8 cellular contexts compared by ENCODE assay signal in genomic region chr6:29887330-29887818, GRCh38. TPM values are rescaled to one million over a fixed set of nuclear protein-coding genes. Genes with fewer than 3 reads are reported as not detected.
DNase-seq lines count a peak whose midpoint lies in the region; ATAC-seq, FAIRE-seq and TF ChIP-seq lines count a peak whose summit lies in the region.

No MANE protein-coding gene starts in this region.

- H3K27ac ChIP-seq in SK-N-SH (ENCODE audit: low read depth in 2 of 2, low read length in 1 of 2) (no peak overlapping the region), kidney (ENCODE audit: low read depth in 2 of 2, low read length in 2 of 2) (peak overlapping the region; percentile 94 to 95), SJCRH30 (no peak overlapping the region)

- CTCF ChIA-PET in SK-N-SH (lab: Yijun Ruan, JAX) = no interaction called here

- no peaks in the 10 kb centered on the region for H3K79me2 ChIP-seq in SK-N-SH (ENCODE audit: insufficient read depth)

- TF ChIP-seq CTCF in SK-N-SH (IDR thresholded peaks at IDR 0.05) (no peak), bronchial epithelial cell (IDR thresholded peaks at IDR 0.05; ENCODE audit: insufficient read depth, low read length, severe bottlenecking) (no peak), kidney (IDR thresholded peaks at IDR 0.05; ENCODE audit: borderline replicate concordance, extremely low read depth, insufficient read depth) (no peak)

- no peak for DNase-seq in SK-N-SH
- no peak for DNase-seq in bronchial epithelial cell (ENCODE audit: low read depth)
- DNase-seq in kidney = peak; percentile 82
- DNase-seq in stimulated activated CD8-positive, alpha-beta memory T cell treated with anti-CD3 and anti-CD28 coated beads, Interleukin-2, amount 100 ng/mL, for 1 hour (ENCODE audit: low read depth in 2 of 2) = peak; percentile 2 to 16
- DNase-seq in SJCRH30 = no peak
- DNase-seq in COR-L47 (lab: John Stamatoyannopoulos, UW) = no peak

- POLR2A ChIA-PET in SK-N-SH (lab: Yijun Ruan, JAX) = no interaction called here

- no peak for TF ChIP-seq EP300 in SK-N-SH (IDR thresholded peaks at IDR 0.05; ENCODE audit: borderline replicate concordance in 1 of 2, low read depth in 1 of 2, low read length in 1 of 2)

- 56% methylated on average over 3 of the region's 28 CpGs for WGBS in SK-N-SH (ENCODE audit: low lambda C conversion rate)

- H3K4me3 ChIP-seq in SK-N-SH (ENCODE audit: low read depth in 2 of 2, low read length in 1 of 2) = peak overlapping the region in 1 of 2 experiments; percentile 46; a peak in 2 of 4 replicates
- peak overlapping the region; percentile 63 for H3K4me3 ChIP-seq in bronchial epithelial cell (ENCODE audit: low read depth, low read length)
- H3K4me3 ChIP-seq in kidney (ENCODE audit: low read length in 2 of 2) = peak overlapping the region; percentile 46 to 73
- no peak overlapping the region for H3K4me3 ChIP-seq in SJCRH30

- H3K4me1 ChIP-seq in SK-N-SH (ENCODE audit: control insufficient read depth in 1 of 2, insufficient read depth in 2 of 2, low read depth in 1 of 2, low read length in 1 of 2) (no peaks in the 10 kb centered on the region; a peak in 1 of 4 replicates), kidney (ENCODE audit: control insufficient read depth in 1 of 2, insufficient read depth in 1 of 2, low read depth in 1 of 2, low read length in 2 of 2) (peaks cover 0 to 8% of the 10 kb centered on the region in 2 donors), SJCRH30 (no peaks in the 10 kb centered on the region)

- H3K27me3 ChIP-seq in SK-N-SH (ENCODE audit: insufficient read depth) (no peaks in the 10 kb centered on the region), bronchial epithelial cell (ENCODE audit: control insufficient read depth, insufficient read depth, low read length) (no peaks in the 10 kb centered on the region), SJCRH30 (no peaks in the 10 kb centered on the region)

- H4K20me1 ChIP-seq in SK-N-SH (ENCODE audit: insufficient read depth) = no peaks in the 10 kb centered on the region

- H3K9ac ChIP-seq in SK-N-SH (no peak overlapping the region), kidney (ENCODE audit: low read length in 2 of 2) (peak overlapping the region; percentile 85 to 89)

- H3K9me2 ChIP-seq in SK-N-SH = no peaks in the 10 kb centered on the region

- no peak overlapping the region for H3K4me2 ChIP-seq in SK-N-SH

- intact Hi-C loops in kidney (cut with DNase I) = no loop called here

- FAIRE-seq in bronchial epithelial cell (lab: Jason Lieb, UNC) (no peak), kidney (lab: Jason Lieb, UNC) (no peak)

- no peak for TF ChIP-seq RAD21 in SK-N-SH (IDR thresholded peaks at IDR 0.05; ENCODE audit: low read length)

- no peaks in the 10 kb centered on the region for H3K9me3 ChIP-seq in SK-N-SH
- no peaks in the 10 kb centered on the region for H3K9me3 ChIP-seq in kidney (ENCODE audit: control insufficient read depth in 1 of 2, low read length in 2 of 2)
- no peaks in the 10 kb centered on the region for H3K9me3 ChIP-seq in SJCRH30 (replicated peaks)

- no peak overlapping the region for H2AFZ ChIP-seq in SK-N-SH (ENCODE audit: low read depth)

- H3K36me3 ChIP-seq in SK-N-SH (replicated peaks in 1 of 2; ENCODE audit: control insufficient read depth in 1 of 2, insufficient read depth in 2 of 2, low read length in 1 of 2) (no peaks in the 10 kb centered on the region), bronchial epithelial cell (ENCODE audit: control insufficient read depth, insufficient read depth, low read length) (no peaks in the 10 kb centered on the region), kidney (ENCODE audit: control insufficient read depth in 1 of 2, insufficient read depth in 2 of 2, low read length in 2 of 2) (no peaks in the 10 kb centered on the region), SJCRH30 (no peaks in the 10 kb centered on the region)

- H3F3A ChIP-seq in SK-N-SH (replicated peaks; ENCODE audit: insufficient read depth) = no peaks in the 10 kb centered on the region

- ATAC-seq in GM18502 (IDR thresholded peaks at IDR 0.05; ENCODE audit: poor library complexity, unreplicated experiment) (peak; percentile 25), HG02885 (IDR thresholded peaks at IDR 0.05; ENCODE audit: poor library complexity, unreplicated experiment) (peak; percentile 51)

TF ChIP-seq in SK-N-SH, 30 proteins besides CTCF, POLR2A, EP300 and RAD21:
- peak; percentile 42; the same call in 1 of the 2 replicates for TF ChIP-seq RFX5 (IDR thresholded peaks at IDR 0.05; ENCODE audit: low read length)
- no peak for TF ChIP-seq REST (IDR thresholded peaks at IDR 0.05; ENCODE audit: low read depth, low read length)
- TF ChIP-seq EZH2phosphoT487 (IDR thresholded peaks at IDR 0.05; ENCODE audit: borderline replicate concordance, low read depth) = no peak

RNA-seq across cellular contexts. Expression of gene HLA-A, which starts 55.0 kb away (rescaled TPM):
- 250 and 312 TPM in 2 replicates for polyA plus RNA-seq in SK-N-SH (2012; rRNA removed)
- 125 and 181 TPM in 2 replicates for polyA plus RNA-seq in SK-N-SH (2012; cell fraction: cytosol; rRNA removed)
- 255 and 289 TPM in 2 replicates for polyA plus RNA-seq in SK-N-SH (2012; cell fraction: nucleus; rRNA removed)
- 268 and 707 TPM in 2 replicates for total RNA-seq in bronchial epithelial cell
- total RNA-seq in kidney = 695 TPM
- 1,143 TPM for polyA plus RNA-seq in kidney (ENCODE audit: insufficient read depth, low read depth, low replicate concordance)
- total RNA-seq in SJCRH30 (2014; rRNA removed; shearing (Covaris generic)) = 0.08 and 0.22 TPM in 2 replicates

RNA-seq across cellular contexts. Expression of gene HLA-G, which starts 59.7 kb away (rescaled TPM):
- polyA plus RNA-seq in SK-N-SH (2012; rRNA removed) = not detected in 2 replicates
- polyA plus RNA-seq in SK-N-SH (2012; cell fraction: cytosol; rRNA removed) = not detected in 2 replicates
- not detected in 2 replicates for polyA plus RNA-seq in SK-N-SH (2012; cell fraction: nucleus; rRNA removed)
- 4.9 and 13.2 TPM in 2 replicates for total RNA-seq in bronchial epithelial cell
- 0.35 TPM for total RNA-seq in kidney
- 0.37 TPM for polyA plus RNA-seq in kidney (ENCODE audit: insufficient read depth, low read depth, low replicate concordance)
- not detected in 2 replicates for total RNA-seq in SJCRH30 (2014; rRNA removed; shearing (Covaris generic))

Comparison
In these comparisons a context has a peak if more than half of its experiments do, and no peak if none do; other contexts are left out.
1. DNase-seq: peak in kidney (single experiment) and stimulated activated CD8-positive, alpha-beta memory T cell treated with anti-CD3 and anti-CD28 coated beads, Interleukin-2, amount 100 ng/mL, for 1 hour (2 of 2); none in SK-N-SH (single experiment), bronchial epithelial cell (single experiment), SJCRH30 (0 of 2) and COR-L47 (single experiment).
2. H3K27ac ChIP-seq: peak in kidney (2 of 2); none in SK-N-SH (0 of 2) and SJCRH30 (single experiment).
3. RNA of gene HLA-A, which starts 55.0 kb away (total RNA-seq): 268 to 707 TPM in bronchial epithelial cell and 695 TPM in kidney (single experiment); 0.08 to 0.22 TPM in SJCRH30; every median in the first group is over 100 times any median in the second.